ENCODE assay signal across 10 cellular contexts in genomic region chr3:103203431-103203830, GRCh38.
"Had no signal": no experiment of that assay in that cellular context is flagged by ENCODE, and none has a peak within 500 bp of the region (broad histone marks: within the 10 kb centered on the region; RNA-seq: fewer than 3 reads in every experiment).

No MANE protein-coding gene starts in this region.

- H3K9ac ChIP-seq: GM23248, KMS-11 had no signal

- H3K4me3 ChIP-seq: GM23248 had no signal

- ATAC-seq: HepG2 had no signal

- DNase-seq: GM23248, GOT3, H9, HCEC 1CT, HFFc6, KBM-7 had no signal

- H3K4me2 ChIP-seq: KMS-11 had no signal

- FAIRE-seq: H54, HepG2 had no signal

- H2AFZ ChIP-seq: GM23248 had no signal

- H3K27ac ChIP-seq: GM23248, HL-60, KMS-11 had no signal
